11 cellular contexts compared by ENCODE assay signal in the genomic region with DNA sequence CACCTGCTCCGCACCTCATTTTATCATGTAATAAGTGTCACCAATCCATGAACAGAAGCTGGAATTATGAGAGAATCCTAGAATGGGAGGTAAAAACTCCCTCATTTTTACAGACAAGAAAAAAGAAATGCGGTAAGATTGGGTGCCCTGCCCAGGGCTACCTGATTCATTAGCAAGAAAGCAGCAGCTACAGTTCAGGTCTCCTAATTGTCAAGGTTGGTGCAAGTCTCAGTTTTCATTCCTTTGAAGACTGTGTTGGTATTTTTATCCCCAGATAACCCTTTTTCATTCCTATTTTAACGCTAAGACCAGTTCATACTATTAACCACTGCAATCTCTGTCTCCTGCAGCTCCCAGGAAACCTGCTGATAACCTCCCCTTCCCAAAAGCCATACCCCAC. TPM values are rescaled to one million over a fixed set of nuclear protein-coding genes. Genes with fewer than 3 reads are reported as not detected.
DNase-seq lines count a peak whose midpoint lies in the region; ATAC-seq and TF ChIP-seq lines count a peak whose summit lies in the region.
"Had no signal": no experiment of that assay in that cellular context is flagged by ENCODE, and none has a peak within 500 bp of the region (broad histone marks: within the 10 kb centered on the region; RNA-seq: fewer than 3 reads in every experiment).

No MANE protein-coding gene starts in this region.

- H2BK15ac ChIP-seq in neuronal stem cell (ENCODE audit: low read length): no peak overlapping the region

- H4K91ac ChIP-seq in neuronal stem cell (ENCODE audit: low read depth, low read length, poor library complexity): no peak overlapping the region

- H2AK5ac ChIP-seq in neuronal stem cell (ENCODE audit: low read depth, low read length): no peak overlapping the region

- peak overlapping the region; percentile 43; the same call in 1 of the 2 replicates for H3K27ac ChIP-seq in GM23338 (ENCODE audit: low read depth)
- H3K27ac ChIP-seq in endodermal cell (ENCODE audit: low read depth, low read length): peak overlapping the region; percentile 97
- peak overlapping the region; percentile 79 for H3K27ac ChIP-seq in neuronal stem cell (replicated peaks; ENCODE audit: low read length)
- H3K27ac ChIP-seq in osteoblast (ENCODE audit: low read depth, low read length): no peak overlapping the region
- no peak overlapping the region for H3K27ac ChIP-seq in tibial artery

- peaks cover 20% of the 10 kb centered on the region for H3K36me3 ChIP-seq in GM23338 (ENCODE audit: insufficient read depth)
- H3K36me3 ChIP-seq in endodermal cell (ENCODE audit: control insufficient read depth, insufficient read depth, low read length): peaks cover 35% of the 10 kb centered on the region
- H3K36me3 ChIP-seq in neuronal stem cell (replicated peaks in 1 of 2; ENCODE audit: control insufficient read depth in 2 of 2, insufficient read depth in 2 of 2, low read length in 2 of 2): peaks cover 0 to 37% of the 10 kb centered on the region in 2 donors
- peaks cover 30% of the 10 kb centered on the region for H3K36me3 ChIP-seq in osteoblast (ENCODE audit: insufficient read depth, low read length)
- H3K36me3 ChIP-seq in tibial artery: peaks cover 0 to 9% (median 7%) of the 10 kb centered on the region in 3 donors

- H3K4ac ChIP-seq in neuronal stem cell (ENCODE audit: low read length): no peak overlapping the region

- no peaks in the 10 kb centered on the region for H3K9me2 ChIP-seq in GM23338 (ENCODE audit: insufficient read depth)

- no peak overlapping the region for H4K8ac ChIP-seq in neuronal stem cell (ENCODE audit: low read depth, low read length)

- peaks cover 14% of the 10 kb centered on the region; the same call in 1 of the 2 replicates for H3K27me3 ChIP-seq in GM23338 (ENCODE audit: insufficient read depth)
- no peaks in the 10 kb centered on the region for H3K27me3 ChIP-seq in endodermal cell (ENCODE audit: control insufficient read depth, insufficient read depth, low read length, poor library complexity, severe bottlenecking)
- no peaks in the 10 kb centered on the region for H3K27me3 ChIP-seq in neuronal stem cell (ENCODE audit: control insufficient read depth in 3 of 3, insufficient read depth in 3 of 3, low read depth in 1 of 3, low read length in 3 of 3)
- no peaks in the 10 kb centered on the region for H3K27me3 ChIP-seq in osteoblast (ENCODE audit: insufficient read depth, low read length)
- H3K27me3 ChIP-seq in tibial artery: no peaks in the 10 kb centered on the region
- H3K27me3 ChIP-seq: adrenal gland had no signal

- H2AFZ ChIP-seq in GM23338: no peak overlapping the region
- no peak overlapping the region for H2AFZ ChIP-seq in neuronal stem cell (ENCODE audit: low read length)
- no peak overlapping the region for H2AFZ ChIP-seq in osteoblast (ENCODE audit: low read length)

- H3K27ac Mint-ChIP-seq in GM23338 (peak overlapping the region; percentile 90; the same call in 1 of the 2 replicates), endodermal cell (peak overlapping the region; percentile 17)

- H3K4me1 ChIP-seq in GM23338 (ENCODE audit: insufficient read depth) (peaks cover 67% of the 10 kb centered on the region), endodermal cell (ENCODE audit: control insufficient read depth, insufficient read depth, low read length) (peaks cover 16% of the 10 kb centered on the region), neuronal stem cell (ENCODE audit: control insufficient read depth in 2 of 2, insufficient read depth in 1 of 2, low read depth in 1 of 2, low read length in 2 of 2) (peaks cover 33 to 40% of the 10 kb centered on the region in 2 donors), osteoblast (ENCODE audit: insufficient read depth, low read length) (peaks cover 43% of the 10 kb centered on the region), tibial artery (peaks cover 0 to 59% (median 19%) of the 10 kb centered on the region in 4 donors)

- H3K4me2 ChIP-seq in GM23338 (peak overlapping the region; percentile 76), neuronal stem cell (ENCODE audit: insufficient read depth, low read length, poor library complexity, severe bottlenecking) (peak overlapping the region; percentile 48), osteoblast (ENCODE audit: insufficient read depth, low read length) (no peak overlapping the region)

- H3K9me3 ChIP-seq in endodermal cell (ENCODE audit: control insufficient read depth, low read length): no peaks in the 10 kb centered on the region
- H3K9me3 ChIP-seq in neuronal stem cell (replicated peaks in 1 of 2; ENCODE audit: control insufficient read depth in 2 of 2, insufficient read depth in 1 of 2, low read depth in 1 of 2, low read length in 2 of 2): peaks cover 0 to 2% of the 10 kb centered on the region in 2 donors
- H3K9me3 ChIP-seq in osteoblast (ENCODE audit: low read depth, low read length): no peaks in the 10 kb centered on the region
- no peaks in the 10 kb centered on the region for H3K9me3 ChIP-seq in tibial artery
- H3K9me3 ChIP-seq: adrenal gland had no signal

- H3K4me3 ChIP-seq in GM23338 (peak overlapping the region; percentile 44; the same call in 1 of the 2 replicates), NB4 (ENCODE audit: low read depth, low read length) (peak overlapping the region; percentile 39), endodermal cell (ENCODE audit: low read length) (peak overlapping the region; percentile 72), neuronal stem cell (ENCODE audit: low read length in 2 of 2) (no peak overlapping the region), osteoblast (ENCODE audit: insufficient read depth, low read length) (no peak overlapping the region), tibial artery (no peak overlapping the region)
- H3K4me3 ChIP-seq: adrenal gland had no signal

- no peak overlapping the region for H2BK120ac ChIP-seq in neuronal stem cell (ENCODE audit: low read depth, low read length)

- H3K36me3 Mint-ChIP-seq in GM23338 (ENCODE audit: low read depth): peaks cover 36% of the 10 kb centered on the region
- H3K36me3 Mint-ChIP-seq in endodermal cell (ENCODE audit: low read depth): peaks cover 33% of the 10 kb centered on the region

- H4K20me1 ChIP-seq in GM23338 (replicated peaks; ENCODE audit: insufficient read depth) (peaks cover 15% of the 10 kb centered on the region; the same call in 1 of the 2 replicates), osteoblast (ENCODE audit: insufficient read depth, low read length) (peaks cover 16% of the 10 kb centered on the region)

- peaks cover 25% of the 10 kb centered on the region for H3K27me3 Mint-ChIP-seq in GM23338 (ENCODE audit: insufficient read depth, low read depth, poor library complexity)
- peaks cover 2% of the 10 kb centered on the region for H3K27me3 Mint-ChIP-seq in endodermal cell (ENCODE audit: insufficient read depth)

- H3K23ac ChIP-seq in neuronal stem cell (ENCODE audit: low read depth, low read length, poor library complexity): no peak overlapping the region

- no peak overlapping the region for H3K14ac ChIP-seq in neuronal stem cell (ENCODE audit: low read length)

- H3K9ac ChIP-seq in endodermal cell (ENCODE audit: extremely low read depth, low read length, poor library complexity, severe bottlenecking): peak overlapping the region; percentile 35
- H3K9ac ChIP-seq in neuronal stem cell (ENCODE audit: low read depth, low read length, poor library complexity): no peak overlapping the region

- H3F3A ChIP-seq in GM23338 (replicated peaks; ENCODE audit: low read depth): peaks cover 16% of the 10 kb centered on the region; the same call in 1 of the 2 replicates

- no peak for TF ChIP-seq POLR2A in NB4 (IDR thresholded peaks at IDR 0.05; ENCODE audit: extremely low read depth, insufficient read length)

- H2BK12ac ChIP-seq in neuronal stem cell (ENCODE audit: low read length): no peak overlapping the region

- peak overlapping the region; percentile 96 for H3K4me3 Mint-ChIP-seq in GM23338
- H3K4me3 Mint-ChIP-seq in endodermal cell: peak overlapping the region; percentile 98

- DNase-seq in GM23338 (ENCODE audit: low spot score): no peak
- no peak for DNase-seq in NB4 (ENCODE audit: low read depth)
- no peak for DNase-seq in endodermal cell
- DNase-seq in neuronal stem cell (ENCODE audit: low spot score): no peak
- DNase-seq in osteoblast (ENCODE audit: insufficient read length, low spot score, missing footprints): no peak
- DNase-seq in tibial artery: no peak
- no peak for DNase-seq in SW 1271 (lab: John Stamatoyannopoulos, UW)
- DNase-seq: activated CD8-positive, alpha-beta memory T cell treated with anti-CD3 and anti-CD28 coated beads, Interleukin-2, amount 50 U/mL, for 4 hours; effector memory CD4-positive, alpha-beta T cell had no signal

- no peak for TF ChIP-seq CTCF in GM23338 (conservative IDR thresholded peaks at IDR 0.05; ENCODE audit: low read depth in 2 of 2)
- no peak for TF ChIP-seq CTCF in NB4 (IDR thresholded peaks at IDR 0.05; ENCODE audit: low read depth, low read length)
- TF ChIP-seq CTCF in endodermal cell (conservative IDR thresholded peaks at IDR 0.05): no peak
- no peak for TF ChIP-seq CTCF in osteoblast (IDR thresholded peaks at IDR 0.05; ENCODE audit: extremely low read depth, low read depth, low read length)
- TF ChIP-seq CTCF in tibial artery (IDR thresholded peaks at IDR 0.05): no peak

- H2BK5ac ChIP-seq in neuronal stem cell (ENCODE audit: low read length): no peak overlapping the region

- H3K4me1 Mint-ChIP-seq in GM23338: peaks cover 64% of the 10 kb centered on the region
- H3K4me1 Mint-ChIP-seq in endodermal cell: peaks cover 67% of the 10 kb centered on the region

- intact Hi-C loops in tibial artery (cut with DNase I; ENCODE audit: low total_unique reads): no loop called here

- WGBS in endodermal cell (ENCODE audit: insufficient coverage in 1 of 2, insufficient read length in 1 of 2), 2 experiments: 0 to 53% methylated on average over 1 to 3 of the region's 3 CpGs
- WGBS in neuronal stem cell (ENCODE audit: extremely low coverage in 2 of 2, insufficient read length in 2 of 2, insufficient replicate concordance in 1 of 2), 2 donors: no CpG with 5 or more reads among the region's 3 CpGs

- ATAC-seq in GM23338: no peak
- no peak for ATAC-seq in GM18909 (IDR thresholded peaks at IDR 0.05; ENCODE audit: poor library complexity, unreplicated experiment)

- no peaks in the 10 kb centered on the region for H3K79me1 ChIP-seq in neuronal stem cell (ENCODE audit: low read depth, low read length)

- H3K18ac ChIP-seq in neuronal stem cell (ENCODE audit: low read length): no peak overlapping the region

- H3K9me3 Mint-ChIP-seq in GM23338 (no peaks in the 10 kb centered on the region; the same call in 2 of the 3 replicates), endodermal cell (no peaks in the 10 kb centered on the region)

- H3K79me2 ChIP-seq in GM23338 (replicated peaks; ENCODE audit: insufficient read depth): peaks cover 26% of the 10 kb centered on the region
- peaks cover 34% of the 10 kb centered on the region for H3K79me2 ChIP-seq in osteoblast (ENCODE audit: insufficient read depth, low read length)

RNA-seq across cellular contexts. Expression of gene DUSP6, which starts 6.9 kb away (rescaled TPM):
- 153 and 191 TPM in 2 replicates for total RNA-seq in GM23338 (2014; rRNA removed; shearing (Covaris generic))
- 100 and 117 TPM in 2 replicates for polyA plus RNA-seq in GM23338 (2016; fragmentation: Nextera tagmentation; extraction: Ambion mirVana)
- total RNA-seq in endodermal cell (100 to 1,000 TPM in 1 of 2 donors, 10 to 100 TPM in 1; 85.9 to 123 TPM), osteoblast (28.6 and 30.0 TPM in 2 replicates)
- 98.6 TPM for polyA plus RNA-seq in endodermal cell (2013, experiment 1 of 2)
- 99.0 TPM for polyA plus RNA-seq in endodermal cell (2013, experiment 2 of 2)
- polyA plus RNA-seq in neuronal stem cell (2013, experiment 1 of 2): 22.5 TPM
- 21.8 TPM for polyA plus RNA-seq in neuronal stem cell (2013, experiment 2 of 2)

Comparison
In these comparisons a context has a peak if more than half of its experiments do, and no peak if none do; other contexts are left out.
1. H3K27ac ChIP-seq: peak in GM23338 (single experiment), endodermal cell (single experiment) and neuronal stem cell (single experiment); none in osteoblast (single experiment) and tibial artery (0 of 2).
2. H3K4me3 ChIP-seq: peak in GM23338 (single experiment), NB4 (single experiment) and endodermal cell (single experiment); none in neuronal stem cell (0 of 2), osteoblast (single experiment) and tibial artery (0 of 2).